15 cellular contexts compared by ENCODE assay signal in genomic region chr11:44761546-44761961, GRCh38. TPM values are rescaled to one million over a fixed set of nuclear protein-coding genes. Genes with fewer than 3 reads are reported as not detected.
DNase-seq lines count a peak whose midpoint lies in the region; ATAC-seq, FAIRE-seq and TF ChIP-seq lines count a peak whose summit lies in the region.
"Had no signal": no experiment of that assay in that cellular context is flagged by ENCODE, and none has a peak within 500 bp of the region (broad histone marks: within the 10 kb centered on the region; RNA-seq: fewer than 3 reads in every experiment).

No MANE protein-coding gene starts in this region.

- peak overlapping the region; percentile 72; the same call in 1 of the 2 replicates for H2BK12ac ChIP-seq in H1 (ENCODE audit: low read depth, low read length)

- POLR2A ChIA-PET in IMR-90 (lab: Charles Lee; ENCODE audit: unreplicated experiment) (no interaction called here), H1 (lab: Charles Lee; ENCODE audit: partially characterized antibody) (interaction anchor here (1.7 to 1.9 kb wide), 2 partner anchors 12 to 150 kb away, joined by 4 to 7 read pairs; no protein-coding TSS in a partner anchor)

- H3K23ac ChIP-seq in IMR-90 (ENCODE audit: low read depth, low read length) (no peak overlapping the region), H1 (ENCODE audit: insufficient read length) (no peak overlapping the region)

- no peak for ATAC-seq in IMR-90 (ENCODE audit: low read depth)
- ATAC-seq in sciatic nerve, result no peak

- dilution Hi-C loops in IMR-90 (cut with HindIII; ENCODE audit: low sequenced_read_pairs, unreplicated experiment), result loop anchor here (25.0 kb wide), 1 partner anchor 126 kb away; no protein-coding TSS in a partner anchor

- no peak overlapping the region for H3K9ac ChIP-seq in IMR-90 (ENCODE audit: low read depth, low read length)
- H3K9ac ChIP-seq in H1 (replicated peaks in 1 of 4; ENCODE audit: extremely low read depth in 1 of 4, low read depth in 3 of 4, low read length in 3 of 4), result no peak overlapping the region

- no peak overlapping the region for H2AFZ ChIP-seq in IMR-90 (replicated peaks; ENCODE audit: low read length, poor library complexity)
- no peak overlapping the region for H2AFZ ChIP-seq in H1 (ENCODE audit: low read length)

- intact Hi-C loops in IMR-90 (cut with micrococcal nuclease) (loop anchor here (10.0 kb wide), 1 partner anchor 197 kb away; the partner anchor contains the start of gene CD82), sciatic nerve (cut with DNase I) (no loop called here)

- H3K4me2 ChIP-seq in IMR-90 (ENCODE audit: low read depth, low read length) (no peak overlapping the region; the same call in 1 of the 2 replicates), H1 (ENCODE audit: insufficient read depth in 1 of 2, low read depth in 2 of 2, low read length in 2 of 2) (peak overlapping the region; percentile 12 to 20; a peak in 3 of 4 replicates)

- DNase-seq in IMR-90 (no peak), H1 (ENCODE audit: low read depth in 1 of 2, low spot score in 2 of 2) (peak in 1 of 2 experiments; percentile 44), islet precursor cell (peak; percentile 49), sciatic nerve (ENCODE audit: low spot score) (peak; percentile 47), NCI-H1105 (lab: John Stamatoyannopoulos, UW) (no peak), AG20443 (ENCODE audit: low spot score) (no peak), pons (ENCODE audit: low spot score) (no peak), NCI-H748 treated with DMSO at 0.1 percent for 48 hours (lab: John Stamatoyannopoulos, UW) (no peak)
- DNase-seq: AML-193, hippocampal formation, left lung, NCI-H446 treated with DMSO at 0.1 percent for 48 hours, substantia nigra had no signal

- H3K9me3 ChIP-seq in IMR-90 (ENCODE audit: control insufficient read depth, insufficient read depth, low read length), result no peaks in the 10 kb centered on the region
- no peaks in the 10 kb centered on the region for H3K9me3 ChIP-seq in H1 (ENCODE audit: insufficient read depth in 2 of 2, low read depth in 1 of 2, low read length in 1 of 2)

- BruUV-seq in IMR-90 (replicated peaks; lab: Mats Ljungman, UMichigan), result no TSS peak

- peaks cover 2% of the 10 kb centered on the region; the same call in 1 of the 2 replicates for H3K9me1 ChIP-seq in IMR-90 (ENCODE audit: insufficient read depth, low read length)

- H2BK15ac ChIP-seq in IMR-90 (ENCODE audit: low read depth, low read length), result no peak overlapping the region
- no peak overlapping the region for H2BK15ac ChIP-seq in H1 (ENCODE audit: low read length)

- in situ Hi-C loops in IMR-90 (cut with MboI; ENCODE audit: low sequenced_read_pairs), result no loop called here

- no peak overlapping the region for H3K27ac ChIP-seq in IMR-90 (ENCODE audit: insufficient read depth, low read length)
- no peak overlapping the region for H3K27ac ChIP-seq in H1 (ENCODE audit: low read depth, low read length)
- H3K27ac ChIP-seq: epithelial cell of prostate, left lung had no signal

- H4K20me1 ChIP-seq in IMR-90 (ENCODE audit: insufficient read depth, low read length) (no peaks in the 10 kb centered on the region), H1 (replicated peaks in 1 of 2; ENCODE audit: control insufficient read depth in 1 of 2, insufficient read depth in 2 of 2, low read length in 2 of 2) (peaks cover 0 to 2% of the 10 kb centered on the region in 2 experiments)

- H2BK20ac ChIP-seq in IMR-90 (ENCODE audit: low read depth, low read length), result no peak overlapping the region
- H2BK20ac ChIP-seq in H1 (ENCODE audit: low read length), result 0 out of 2 replicates have a peak overlapping the region, but pooled peaks have one; percentile 62

- H3K79me1 ChIP-seq in IMR-90 (ENCODE audit: low read depth in 1 of 2, low read length in 2 of 2), result no peaks in the 10 kb centered on the region
- H3K79me1 ChIP-seq in H1 (ENCODE audit: low read depth, low read length), result no peaks in the 10 kb centered on the region

- CTCF ChIA-PET in IMR-90 (lab: Yijun Ruan, JAX), result interaction anchor here (0.8 kb wide), 1 partner anchor 13 kb away, joined by 3 read pairs; no protein-coding TSS in a partner anchor
- CTCF ChIA-PET in H1 (lab: Charles Lee; ENCODE audit: partially characterized antibody), result interaction anchor here (0.7 to 10.1 kb wide), 25 partner anchors 10 to 205 kb away, joined by 3 to 132 read pairs (median 5); no protein-coding TSS in a partner anchor

- no peak for TF ChIP-seq RAD21 in IMR-90 (IDR thresholded peaks at IDR 0.05; ENCODE audit: low read length)
- no peak for TF ChIP-seq RAD21 in H1 (IDR thresholded peaks at IDR 0.05 in 1 of 2, conservative IDR thresholded peaks at IDR 0.05 in 1 of 2; ENCODE audit: low read depth in 2 of 2, low read length in 2 of 2)

- no peaks in the 10 kb centered on the region for H3K23me2 ChIP-seq in H1 (ENCODE audit: low read depth, low read length)

- WGBS in IMR-90 (ENCODE audit: extremely low coverage in 2 of 2, insufficient read length in 1 of 2), 2 experiments, result 71% methylated on average over 11 of the region's 14 CpGs; no CpG with 5 or more reads in 1 of the 2 experiments
- 76% methylated on average over 14 of the region's 14 CpGs; no CpG with 5 or more reads in 1 of the 2 experiments for WGBS in H1 (ENCODE audit: extremely low coverage in 1 of 2, insufficient coverage in 1 of 2, insufficient read length in 1 of 2, insufficient replicate concordance in 2 of 2, low coverage in 1 of 2, low lambda C conversion rate in 2 of 2, missing lambda C conversion rate in 1 of 2), 2 experiments

- H2AK9ac ChIP-seq in IMR-90 (replicated peaks; ENCODE audit: low read depth, low read length, poor library complexity), result peak overlapping the region; percentile 6

- H3K36me3 ChIP-seq in IMR-90 (ENCODE audit: control insufficient read depth, insufficient read depth, low read length), result no peaks in the 10 kb centered on the region
- no peaks in the 10 kb centered on the region for H3K36me3 ChIP-seq in H1 (ENCODE audit: control insufficient read depth in 2 of 4, insufficient read depth in 4 of 4, low read length in 3 of 4)
- H3K36me3 ChIP-seq: left lung had no signal

- no peak for TF ChIP-seq CTCF in IMR-90 (conservative IDR thresholded peaks at IDR 0.05; ENCODE audit: low read depth, low read length)
- no peak for TF ChIP-seq CTCF in H1 (IDR thresholded peaks at IDR 0.05; ENCODE audit: control extremely low read depth in 1 of 3, insufficient read depth in 1 of 3, low read depth in 1 of 3, low read length in 3 of 3)

- H4K91ac ChIP-seq in IMR-90 (ENCODE audit: insufficient read depth, low read depth, low read length) (no peak overlapping the region), H1 (replicated peaks; ENCODE audit: insufficient read length, low read length) (peak overlapping the region; percentile 12)

- H2BK120ac ChIP-seq in IMR-90 (ENCODE audit: low read depth, low read length), result no peak overlapping the region
- no peak overlapping the region for H2BK120ac ChIP-seq in H1 (replicated peaks; ENCODE audit: low read depth, low read length)

- H3K4me3 ChIP-seq in IMR-90 (ENCODE audit: insufficient read depth, low read depth, low read length) (no peak overlapping the region), H1 (ENCODE audit: extremely low read depth in 1 of 4, insufficient read depth in 2 of 4, low read depth in 3 of 4, low read length in 4 of 4) (no peak overlapping the region; a peak in 2 of 8 replicates)
- H3K4me3 ChIP-seq: left lung had no signal

- H2BK5ac ChIP-seq in IMR-90 (ENCODE audit: low read depth, low read length, poor library complexity, severe bottlenecking) (no peak overlapping the region), H1 (ENCODE audit: low read depth, low read length) (peak overlapping the region; percentile 19; the same call in 1 of the 2 replicates)

- H3K27me3 ChIP-seq in IMR-90 (ENCODE audit: control insufficient read depth, insufficient read depth, low read length), result no peaks in the 10 kb centered on the region
- H3K27me3 ChIP-seq in H1 (replicated peaks in 1 of 4; ENCODE audit: control insufficient read depth in 3 of 4, extremely low read depth in 1 of 4, insufficient read depth in 3 of 4, low read length in 3 of 4), result peaks cover 0 to 9% (median 6%) of the 10 kb centered on the region in 4 experiments; a peak in 4 of 7 replicates
- H3K27me3 ChIP-seq: left lung had no signal

- no peak overlapping the region; the same call in 1 of the 2 replicates for H4K5ac ChIP-seq in IMR-90 (ENCODE audit: low read depth, low read length)
- no peak overlapping the region for H4K5ac ChIP-seq in H1 (ENCODE audit: insufficient read length, low read depth, low read length)

- H3K56ac ChIP-seq in IMR-90 (ENCODE audit: extremely low read depth, insufficient read depth, low read length), result no peak overlapping the region
- H3K56ac ChIP-seq in H1 (replicated peaks; ENCODE audit: insufficient read length, low read depth, low read length), result no peak overlapping the region

- H3K4me1 ChIP-seq in IMR-90 (ENCODE audit: control insufficient read depth, insufficient read depth, low read length) (peaks cover 23% of the 10 kb centered on the region), H1 (replicated peaks in 1 of 4; ENCODE audit: control insufficient read depth in 3 of 4, insufficient read depth in 4 of 4, low read length in 3 of 4) (peaks cover 9 to 22% (median 14%) of the 10 kb centered on the region in 4 experiments)

- H2AK5ac ChIP-seq in IMR-90 (ENCODE audit: low read depth, low read length), result peak overlapping the region; percentile 5; the same call in 1 of the 2 replicates
- H2AK5ac ChIP-seq in H1 (ENCODE audit: low read depth, low read length), result no peak overlapping the region

- TF ChIP-seq EP300 in H1 (IDR thresholded peaks at IDR 0.05; ENCODE audit: borderline replicate concordance in 1 of 2, low read depth in 2 of 2, low read length in 2 of 2), result no peak

- H3K4ac ChIP-seq in IMR-90 (ENCODE audit: low read depth, low read length) (no peak overlapping the region), H1 (replicated peaks; ENCODE audit: insufficient read length, low read depth, low read length) (no peak overlapping the region)

- TF ChIP-seq POLR2A in IMR-90 (IDR thresholded peaks at IDR 0.05; ENCODE audit: low read depth, low read length), result no peak
- TF ChIP-seq POLR2A in H1 (IDR thresholded peaks at IDR 0.05; ENCODE audit: control extremely low read depth in 1 of 2, low read depth in 2 of 2, low read length in 2 of 2), result no peak

- H4K8ac ChIP-seq in IMR-90 (ENCODE audit: low read depth in 2 of 2, low read length in 2 of 2) (no peak overlapping the region), H1 (ENCODE audit: extremely low read depth, insufficient read depth, low read length) (no peak overlapping the region)

- no peak for FAIRE-seq in H1 (lab: Jason Lieb, UNC)
- FAIRE-seq: GM18507 had no signal

- H3K18ac ChIP-seq in IMR-90 (ENCODE audit: low read depth, low read length) (no peak overlapping the region; the same call in 1 of the 2 replicates), H1 (ENCODE audit: extremely low read depth, low read length) (0 out of 2 replicates have a peak overlapping the region, but pooled peaks have one; percentile 24)

- H3K79me2 ChIP-seq in H1 (ENCODE audit: control insufficient read depth in 1 of 2, insufficient read depth in 2 of 2, low read length in 2 of 2), result no peaks in the 10 kb centered on the region

- H3K14ac ChIP-seq in IMR-90 (replicated peaks; ENCODE audit: low read depth, low read length) (no peak overlapping the region), H1 (ENCODE audit: insufficient read length) (no peak overlapping the region)

RNA-seq across cellular contexts. Expression of gene TSPAN18, which starts 34.8 kb away (rescaled TPM):
- total RNA-seq in IMR-90 (2012; rRNA removed) (under 0.01 and 0.36 TPM in 2 replicates), sciatic nerve (45.5 TPM)
- polyA plus RNA-seq in IMR-90 (2012; rRNA removed) (0.85 and 1.1 TPM in 2 replicates), H1 (2011; rRNA removed) (5.2 and 7.0 TPM in 2 replicates)
- polyA plus RNA-seq in IMR-90 (2012; cell fraction: cytosol; rRNA removed), result 0.77 and 1.4 TPM in 2 replicates
- 0.45 and 0.71 TPM in 2 replicates for polyA plus RNA-seq in IMR-90 (2012; cell fraction: nucleus; rRNA removed; ENCODE audit: low replicate concordance)
- total RNA-seq in H1 (2021; fragmentation: NEBNext Ultra II Directional; extraction: Animal tissue kit (Norgen Biotek cat#: 25700)), result 8.8 and 10.2 TPM in 2 replicates
- polyA plus RNA-seq in H1 (2011; cell fraction: cytosol; rRNA removed), result 2.8 TPM
- polyA plus RNA-seq in H1 (2011; cell fraction: nucleus; rRNA removed), result 5.7 TPM
- polyA plus RNA-seq in H1 (2012, experiment 1 of 2), result 9.6 to 10.3 TPM (median 10.0 TPM) in 4 replicates
- 8.6 TPM for polyA plus RNA-seq in H1 (2012, experiment 2 of 2)
- 14.5 TPM for polyA plus RNA-seq in H1 (2013, experiment 1 of 2)
- polyA plus RNA-seq in H1 (2013, experiment 2 of 2), result 15.6 TPM
- 4.0 and 5.8 TPM in 2 replicates for polyA minus RNA-seq in H1 (2011; rRNA and poly(A)+ RNA removed)
- polyA minus RNA-seq in H1 (2011; cell fraction: cytosol; rRNA and poly(A)+ RNA removed), result 2.6 TPM
- 6.3 TPM for polyA minus RNA-seq in H1 (2011; cell fraction: nucleus; rRNA and poly(A)+ RNA removed)

Comparison
In these comparisons a context has a peak if more than half of its experiments do, and no peak if none do; other contexts are left out.
1. DNase-seq: peak in islet precursor cell (single experiment) and sciatic nerve (single experiment); none in IMR-90 (single experiment), NCI-H1105 (single experiment), AG20443 (single experiment), pons (single experiment) and NCI-H748 treated with DMSO at 0.1 percent for 48 hours (single experiment).